ENCODE assay signal across 24 cellular contexts in genomic region chr1:180135535-180135934, GRCh38. TPM values are rescaled to one million over a fixed set of nuclear protein-coding genes. Genes with fewer than 3 reads are reported as not detected.
DNase-seq lines count a peak whose midpoint lies in the region; ATAC-seq, FAIRE-seq and TF ChIP-seq lines count a peak whose summit lies in the region.
"Had no signal": no experiment of that assay in that cellular context is flagged by ENCODE, and none has a peak within 500 bp of the region (broad histone marks: within the 10 kb centered on the region; RNA-seq: fewer than 3 reads in every experiment).

No MANE protein-coding gene starts in this region.

- ATAC-seq in GM21360 (IDR thresholded peaks at IDR 0.05; ENCODE audit: unreplicated experiment): no peak

- in situ Hi-C loops in GM23248 (cut with MboI) (no loop called here), GM13976 (cut with MboI; ENCODE audit: low sequenced_read_pairs, unreplicated experiment) (no loop called here)

- TF ChIP-seq POLR2A in H54 (IDR thresholded peaks at IDR 0.05; ENCODE audit: low read depth, low read length): no peak

- DNase-seq in AG10803 (ENCODE audit: low read depth) (peak; percentile 41), GM23248 (peak; percentile 20), epithelial cell of prostate (ENCODE audit: low read depth, low spot score) (no peak), fibroblast of the aortic adventitia (ENCODE audit: low read depth) (peak; percentile 11), NCI-H82 (lab: John Stamatoyannopoulos, UW) (no peak), GM13976 (ENCODE audit: low spot score) (no peak), H54 (ENCODE audit: insufficient read length, low spot score) (no peak)
- DNase-seq: AML-193; BE2C; CD4-positive, alpha-beta T cell; CD8-positive, alpha-beta memory T cell; DMS 273 treated with DMSO at 0.1 percent for 48 hours; DMS79; GOT3; H7; HCEC 1CT had no signal

- H3K9ac ChIP-seq in GM23248: no peak overlapping the region
- H3K9ac ChIP-seq: BLaER1 treated with 17β-estradiol and CSF1 and Interleukin-3, amounts not matched to agents 10 nM and 100 nM had no signal

- no peaks in the 10 kb centered on the region for H3K9me2 ChIP-seq in GM23248 (ENCODE audit: insufficient read depth)

- FAIRE-seq in H54 (lab: Jason Lieb, UNC): no peak
- FAIRE-seq: A204.1, D721Med, G401.6, GM12892, GM19239 had no signal

- peaks cover 27% of the 10 kb centered on the region for H3F3A ChIP-seq in GM23248 (ENCODE audit: insufficient read depth)

- H3K27ac ChIP-seq in GM23248: no peak overlapping the region
- H3K27ac ChIP-seq in epithelial cell of prostate: peak overlapping the region; percentile 61
- H3K27ac ChIP-seq: 22Rv1; BLaER1 treated with 17β-estradiol and CSF1 and Interleukin-3, amounts not matched to agents 10 nM and 100 nM had no signal

- peaks cover 24% of the 10 kb centered on the region for H3K4me1 ChIP-seq in GM23248 (ENCODE audit: insufficient read depth)
- H3K4me1 ChIP-seq: BE2C had no signal

- H3K9me3 ChIP-seq in GM23248 (ENCODE audit: low read depth): no peaks in the 10 kb centered on the region
- H3K9me3 ChIP-seq: BE2C had no signal

- H4K20me1 ChIP-seq in GM23248 (ENCODE audit: insufficient read depth): no peaks in the 10 kb centered on the region
- H4K20me1 ChIP-seq: BLaER1 treated with 17β-estradiol and CSF1 and Interleukin-3, amounts not matched to agents 10 nM and 100 nM had no signal

- no peak overlapping the region for H2AFZ ChIP-seq in GM23248

- no peaks in the 10 kb centered on the region for H3K79me2 ChIP-seq in GM23248 (ENCODE audit: insufficient read depth)

- H3K4me3 ChIP-seq in AG10803 (ENCODE audit: low read length) (no peak overlapping the region), GM23248 (no peak overlapping the region), fibroblast of the aortic adventitia (ENCODE audit: low read depth, low read length) (no peak overlapping the region)
- H3K4me3 ChIP-seq: BLaER1 treated with 17β-estradiol and CSF1 and Interleukin-3, amounts not matched to agents 10 nM and 100 nM had no signal

- H3K4me2 ChIP-seq in GM23248 (ENCODE audit: unreplicated experiment): no peak overlapping the region
- H3K4me2 ChIP-seq: BLaER1 treated with 17β-estradiol and CSF1 and Interleukin-3, amounts not matched to agents 10 nM and 100 nM had no signal

- no peaks in the 10 kb centered on the region for H3K36me3 ChIP-seq in GM23248 (ENCODE audit: low read depth)
- H3K36me3 ChIP-seq: BE2C; BLaER1 treated with 17β-estradiol and CSF1 and Interleukin-3, amounts not matched to agents 10 nM and 100 nM had no signal

- no peaks in the 10 kb centered on the region for H3K27me3 ChIP-seq in GM23248 (replicated peaks; ENCODE audit: insufficient read depth)
- H3K27me3 ChIP-seq: BE2C; BLaER1 treated with 17β-estradiol and CSF1 and Interleukin-3, amounts not matched to agents 10 nM and 100 nM had no signal

- TF ChIP-seq CTCF in AG10803 (conservative IDR thresholded peaks at IDR 0.05; ENCODE audit: low read length): no peak
- TF ChIP-seq CTCF in fibroblast of the aortic adventitia (IDR thresholded peaks at IDR 0.05; ENCODE audit: insufficient read depth, low read length): no peak
- TF ChIP-seq CTCF in GM13976 (IDR thresholded peaks at IDR 0.05; ENCODE audit: borderline replicate concordance, control extremely low read depth, extremely low read depth, insufficient read depth, missing control alignments): no peak

- 0 to 4% methylated on average over 1 of the region's 1 CpG for WGBS in GM23248 (ENCODE audit: low coverage in 1 of 2, low lambda C conversion rate in 2 of 2, missing lambda C conversion rate in 2 of 2), 2 experiments

RNA-seq across cellular contexts. Expression of gene QSOX1, which starts 19.1 kb away (rescaled TPM):
- total RNA-seq in GM23248 (2014; rRNA removed; shearing (Covaris generic)): 519 and 540 TPM in 2 replicates
- polyA plus RNA-seq in GM23248 (2016; fragmentation: Nextera tagmentation; extraction: Ambion mirVana): 270 and 274 TPM in 2 replicates
- 261 and 1,037 TPM in 2 replicates for total RNA-seq in fibroblast of the aortic adventitia (ENCODE audit: low replicate concordance)

Comparison
In these comparisons a context has a peak if more than half of its experiments do, and no peak if none do; other contexts are left out.
1. DNase-seq: peak in AG10803 (single experiment), GM23248 (single experiment) and fibroblast of the aortic adventitia (single experiment); none in epithelial cell of prostate (single experiment), NCI-H82 (single experiment), GM13976 (single experiment) and H54 (single experiment).